ENCODE assay signal across 21 cellular contexts in the genomic region with DNA sequence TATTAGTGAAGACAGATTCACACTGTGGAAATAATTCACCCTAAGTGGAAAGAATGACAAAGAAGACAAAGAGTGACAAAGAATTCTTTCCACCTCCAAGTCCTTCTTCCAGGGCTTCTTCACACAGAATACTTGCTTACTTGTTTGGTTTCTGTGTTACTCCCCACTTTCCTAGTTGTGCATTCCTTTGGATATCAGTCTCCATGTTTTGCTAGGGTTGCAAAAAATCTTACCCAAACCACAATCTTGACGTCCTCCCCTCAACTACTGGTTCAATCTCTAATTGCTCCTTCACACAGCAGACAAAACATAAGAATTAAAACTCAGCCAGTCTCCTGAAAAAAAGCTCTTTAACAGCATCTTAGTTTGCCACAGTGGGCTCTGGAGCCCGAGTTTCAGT.
DNase-seq lines count a peak whose midpoint lies in the region; ATAC-seq and TF ChIP-seq lines count a peak whose summit lies in the region.
"Had no signal": no experiment of that assay in that cellular context is flagged by ENCODE, and none has a peak within 500 bp of the region (broad histone marks: within the 10 kb centered on the region; RNA-seq: fewer than 3 reads in every experiment).

No MANE protein-coding gene starts in this region.

- intact Hi-C loops in activated CD4-positive, alpha-beta T cell treated with anti-CD3 and anti-CD28 coated beads, Interleukin-2, amount 10 ng/mL, durations not matched to agents 24 days and 14 days (cut with micrococcal nuclease), result no loop called here

- TF ChIP-seq CTCF in glutamatergic neuron (IDR thresholded peaks at IDR 0.05; ENCODE audit: partially characterized antibody, unreplicated experiment), result no peak

- DNase-seq in activated CD4-positive, alpha-beta T cell treated with anti-CD3 and anti-CD28 coated beads, Interleukin-2, amount 10 ng/mL, durations not matched to agents 24 days and 14 days, result peak; percentile 11
- no peak for DNase-seq in activated CD4-positive, alpha-beta T cell treated with anti-CD3 and anti-CD28 coated beads, Interleukin-2, amount 50 U/mL, for 48 hours
- DNase-seq in astrocyte of the hippocampus (ENCODE audit: low read depth, low spot score) (peak; percentile 14), glutamatergic neuron (no peak), NCI-H1930 (lab: John Stamatoyannopoulos, UW) (no peak)
- no peak for DNase-seq in activated T-cell treated with anti-CD3 and anti-CD28 coated beads, Interleukin-2, amount 50 U/mL, for 72 hours
- DNase-seq: ACHN; AML-193; BE2C; CD4-positive, alpha-beta T cell; CD8-positive, alpha-beta memory T cell; DMS 273 treated with DMSO at 0.1 percent for 48 hours; DMS79; EL; GDM1; GM23248; H7; HCEC 1CT had no signal

- no peak for ATAC-seq in HG03196 (IDR thresholded peaks at IDR 0.05; ENCODE audit: unreplicated experiment)
- no peak for ATAC-seq in activated T-cell treated with anti-CD3 and anti-CD28 coated beads, Interleukin-2, amount 50 U/mL, for 72 hours (replicated peaks in 1 of 2)
- ATAC-seq: GM12878 had no signal

- no peaks in the 10 kb centered on the region for H3K9me3 Mint-ChIP-seq in activated CD4-positive, alpha-beta T cell treated with anti-CD3 and anti-CD28 coated beads, Interleukin-2, amount 10 ng/mL, durations not matched to agents 24 days and 14 days
- H3K9me3 Mint-ChIP-seq in glutamatergic neuron (ENCODE audit: unreplicated experiment), result peaks cover 15% of the 10 kb centered on the region
- H3K9me3 Mint-ChIP-seq in activated T-cell treated with anti-CD3 and anti-CD28 coated beads, Interleukin-2, amount 50 U/mL, for 72 hours, result peaks cover 2 to 12% of the 10 kb centered on the region in 2 donors
- H3K9me3 Mint-ChIP-seq: CD4-positive, alpha-beta T cell had no signal

- no peaks in the 10 kb centered on the region for H3K36me3 Mint-ChIP-seq in activated CD4-positive, alpha-beta T cell treated with anti-CD3 and anti-CD28 coated beads, Interleukin-2, amount 10 ng/mL, durations not matched to agents 24 days and 14 days (ENCODE audit: low read depth)
- H3K36me3 Mint-ChIP-seq in glutamatergic neuron (ENCODE audit: unreplicated experiment), result peaks cover 22% of the 10 kb centered on the region
- H3K36me3 Mint-ChIP-seq in activated T-cell treated with anti-CD3 and anti-CD28 coated beads, Interleukin-2, amount 50 U/mL, for 72 hours (ENCODE audit: insufficient read depth in 2 of 2), result no peaks in the 10 kb centered on the region
- H3K36me3 Mint-ChIP-seq: CD14-positive monocyte had no signal

- H3K27ac Mint-ChIP-seq in activated CD4-positive, alpha-beta T cell treated with anti-CD3 and anti-CD28 coated beads, Interleukin-2, amount 10 ng/mL, durations not matched to agents 24 days and 14 days, result no peak overlapping the region
- peak overlapping the region; percentile 95 for H3K27ac Mint-ChIP-seq in glutamatergic neuron (ENCODE audit: unreplicated experiment)
- H3K27ac Mint-ChIP-seq in activated T-cell treated with anti-CD3 and anti-CD28 coated beads, Interleukin-2, amount 50 U/mL, for 72 hours, result no peak overlapping the region
- H3K27ac Mint-ChIP-seq: CD14-positive monocyte; CD4-positive, alpha-beta T cell; CD8-positive, alpha-beta memory T cell had no signal

- H3K27me3 Mint-ChIP-seq in activated CD4-positive, alpha-beta T cell treated with anti-CD3 and anti-CD28 coated beads, Interleukin-2, amount 10 ng/mL, durations not matched to agents 24 days and 14 days, result peaks cover 7% of the 10 kb centered on the region
- H3K27me3 Mint-ChIP-seq in glutamatergic neuron (ENCODE audit: unreplicated experiment), result peaks cover 11% of the 10 kb centered on the region
- peaks cover 49% of the 10 kb centered on the region for H3K27me3 Mint-ChIP-seq in activated T-cell treated with anti-CD3 and anti-CD28 coated beads, Interleukin-2, amount 50 U/mL, for 72 hours (ENCODE audit: low read depth)

- no peak overlapping the region for H3K4me3 Mint-ChIP-seq in activated CD4-positive, alpha-beta T cell treated with anti-CD3 and anti-CD28 coated beads, Interleukin-2, amount 10 ng/mL, durations not matched to agents 24 days and 14 days
- peak overlapping the region; percentile 70 for H3K4me3 Mint-ChIP-seq in glutamatergic neuron (ENCODE audit: unreplicated experiment)
- H3K4me3 Mint-ChIP-seq in activated T-cell treated with anti-CD3 and anti-CD28 coated beads, Interleukin-2, amount 50 U/mL, for 72 hours, result no peak overlapping the region
- H3K4me3 Mint-ChIP-seq: CD14-positive monocyte; CD4-positive, alpha-beta T cell; CD8-positive, alpha-beta memory T cell had no signal

- H3K4me1 Mint-ChIP-seq in activated CD4-positive, alpha-beta T cell treated with anti-CD3 and anti-CD28 coated beads, Interleukin-2, amount 10 ng/mL, durations not matched to agents 24 days and 14 days, result no peaks in the 10 kb centered on the region
- peaks cover 57% of the 10 kb centered on the region for H3K4me1 Mint-ChIP-seq in glutamatergic neuron (ENCODE audit: low read depth, unreplicated experiment)
- H3K4me1 Mint-ChIP-seq in activated T-cell treated with anti-CD3 and anti-CD28 coated beads, Interleukin-2, amount 50 U/mL, for 72 hours (ENCODE audit: low read depth), result no peaks in the 10 kb centered on the region
- H3K4me1 Mint-ChIP-seq: CD14-positive monocyte; CD8-positive, alpha-beta memory T cell had no signal

Comparison
In these comparisons a context has a peak if more than half of its experiments do, and no peak if none do; other contexts are left out.
1. DNase-seq: peak in activated CD4-positive, alpha-beta T cell treated with anti-CD3 and anti-CD28 coated beads, Interleukin-2, amount 10 ng/mL, durations not matched to agents 24 days and 14 days (single experiment) and astrocyte of the hippocampus (single experiment); none in activated CD4-positive, alpha-beta T cell treated with anti-CD3 and anti-CD28 coated beads, Interleukin-2, amount 50 U/mL, for 48 hours (0 of 2), glutamatergic neuron (single experiment), NCI-H1930 (0 of 2) and activated T-cell treated with anti-CD3 and anti-CD28 coated beads, Interleukin-2, amount 50 U/mL, for 72 hours (0 of 2).